In the genomic region with DNA sequence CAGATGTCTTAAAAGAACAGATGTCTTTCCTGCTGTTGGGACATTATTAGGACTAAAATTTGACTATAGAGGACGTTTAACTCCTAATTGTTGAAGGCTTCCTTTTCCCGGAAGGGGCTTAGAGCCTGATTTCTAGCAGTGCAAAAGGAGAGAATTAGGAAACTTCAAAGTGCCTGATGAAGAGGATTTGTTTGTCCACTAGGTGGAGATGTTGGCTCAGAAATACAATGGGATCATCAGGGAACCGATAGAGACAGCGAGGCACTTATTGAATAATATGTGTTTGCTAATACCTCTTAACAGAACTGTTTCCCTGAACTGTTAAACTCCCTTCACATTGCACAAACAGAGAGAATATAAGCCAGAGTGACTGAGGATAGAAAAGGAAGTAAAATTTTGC, we compare ENCODE assay signal across 9 cellular contexts.
DNase-seq lines count a peak whose midpoint lies in the region; ATAC-seq and TF ChIP-seq lines count a peak whose summit lies in the region.
"Had no signal": no experiment of that assay in that cellular context is flagged by ENCODE, and none has a peak within 500 bp of the region (broad histone marks: within the 10 kb centered on the region; RNA-seq: fewer than 3 reads in every experiment).

No MANE protein-coding gene starts in this region.

- ATAC-seq in GM19452 (IDR thresholded peaks at IDR 0.05; ENCODE audit: unreplicated experiment), result peak; percentile 72
- no peak for ATAC-seq in GM18519 (IDR thresholded peaks at IDR 0.05; ENCODE audit: low FRiP score, unreplicated experiment)
- ATAC-seq in activated T-cell treated with anti-CD3 and anti-CD28 coated beads, Interleukin-2, amount 50 U/mL, for 4 hours, result no peak

- peak; percentile 65 for TF ChIP-seq CTCF in AG10803 (conservative IDR thresholded peaks at IDR 0.05; ENCODE audit: low read length)

- peaks cover 2% of the 10 kb centered on the region for H3K4me1 Mint-ChIP-seq in activated T-cell treated with anti-CD3 and anti-CD28 coated beads, Interleukin-2, amount 50 U/mL, for 4 hours (ENCODE audit: low read depth)

- no peak overlapping the region for H3K4me3 Mint-ChIP-seq in activated T-cell treated with anti-CD3 and anti-CD28 coated beads, Interleukin-2, amount 50 U/mL, for 4 hours

- H3K36me3 Mint-ChIP-seq in activated T-cell treated with anti-CD3 and anti-CD28 coated beads, Interleukin-2, amount 50 U/mL, for 4 hours (ENCODE audit: insufficient read depth), result no peaks in the 10 kb centered on the region

- no peaks in the 10 kb centered on the region for H3K27me3 Mint-ChIP-seq in activated T-cell treated with anti-CD3 and anti-CD28 coated beads, Interleukin-2, amount 50 U/mL, for 4 hours (ENCODE audit: low read depth)

- H3K9me3 Mint-ChIP-seq in activated T-cell treated with anti-CD3 and anti-CD28 coated beads, Interleukin-2, amount 50 U/mL, for 4 hours, result no peaks in the 10 kb centered on the region

- H3K4me3 ChIP-seq in AG10803 (ENCODE audit: low read length), result no peak overlapping the region

- DNase-seq in AG10803 (ENCODE audit: low read depth) (peak; percentile 47), SKM-1 treated with dmso at 0.1 percent for 144 hours (lab: John Stamatoyannopoulos, UW; ENCODE audit: unreplicated experiment) (peak; percentile 34), inferior parietal cortex (ENCODE audit: extremely low spot score) (peak; percentile 57), NCI-H446 treated with DMSO at 0.1 percent for 48 hours (lab: John Stamatoyannopoulos, UW) (no peak), COLO668 (lab: John Stamatoyannopoulos, UW; ENCODE audit: unreplicated experiment) (no peak)
- DNase-seq in activated T-cell treated with anti-CD3 and anti-CD28 coated beads, Interleukin-2, amount 50 U/mL, for 4 hours, result no peak
- DNase-seq: cortex of kidney had no signal

Comparison
In these comparisons a context has a peak if more than half of its experiments do, and no peak if none do; other contexts are left out.
1. DNase-seq: peak in AG10803 (single experiment), SKM-1 treated with dmso at 0.1 percent for 144 hours (single experiment) and inferior parietal cortex (single experiment); none in NCI-H446 treated with DMSO at 0.1 percent for 48 hours (single experiment), COLO668 (single experiment) and activated T-cell treated with anti-CD3 and anti-CD28 coated beads, Interleukin-2, amount 50 U/mL, for 4 hours (single experiment).